8 cellular contexts compared by ENCODE assay signal in genomic region chr1:235917267-235917811, GRCh38. TPM values are rescaled to one million over a fixed set of nuclear protein-coding genes. Genes with fewer than 3 reads are reported as not detected.
DNase-seq lines count a peak whose midpoint lies in the region; ATAC-seq and TF ChIP-seq lines count a peak whose summit lies in the region.

No MANE protein-coding gene starts in this region.

- peak overlapping the region; percentile 52 for H3K9ac ChIP-seq in GM23248

- no peaks in the 10 kb centered on the region for H3K27me3 ChIP-seq in GM23248 (replicated peaks; ENCODE audit: insufficient read depth)
- H3K27me3 ChIP-seq in lung (ENCODE audit: control insufficient read depth, insufficient read depth) = no peaks in the 10 kb centered on the region
- peaks cover 8% of the 10 kb centered on the region; the same call in 1 of the 2 replicates for H3K27me3 ChIP-seq in H7 (ENCODE audit: control insufficient read depth, insufficient read depth, low read length)

- H3F3A ChIP-seq in GM23248 (ENCODE audit: insufficient read depth) = peaks cover 46% of the 10 kb centered on the region

- no peak for TF ChIP-seq CTCF in lung (IDR thresholded peaks at IDR 0.05; ENCODE audit: control extremely low read depth, extremely low read depth)

- 1 to 3% methylated on average over 8 of the region's 8 CpGs for WGBS in GM23248 (ENCODE audit: low coverage in 1 of 2, low lambda C conversion rate in 2 of 2, missing lambda C conversion rate in 2 of 2), 2 experiments
- WGBS in lung, 2 donors = 7 to 12% methylated on average over 8 of the region's 8 CpGs

- H3K36me3 Mint-ChIP-seq in central memory CD8-positive, alpha-beta T cell (ENCODE audit: insufficient read depth) = peaks cover 2% of the 10 kb centered on the region

- H3K4me2 ChIP-seq in GM23248 (ENCODE audit: unreplicated experiment) = peak overlapping the region; percentile 62

- H3K79me2 ChIP-seq in GM23248 (ENCODE audit: insufficient read depth) = no peaks in the 10 kb centered on the region

- no peaks in the 10 kb centered on the region for H3K9me3 ChIP-seq in GM23248 (ENCODE audit: low read depth)
- no peaks in the 10 kb centered on the region for H3K9me3 ChIP-seq in lung (ENCODE audit: control insufficient read depth in 2 of 2, insufficient read depth in 1 of 2, low read length in 1 of 2)

- DNase-seq in DMS153 treated with DMSO at 0.1 percent for 48 hours (lab: John Stamatoyannopoulos, UW; ENCODE audit: unreplicated experiment) (peak; percentile 6), GM23248 (peak; percentile 99), NCI-H1092 (lab: John Stamatoyannopoulos, UW) (peak; percentile 35), lung (ENCODE audit: low spot score) (peak; percentile 88), H7 (no peak)
- peak; percentile 42 for DNase-seq in activated CD4-positive, alpha-beta T cell treated with anti-CD3 and anti-CD28 coated beads for 1 hour
- DNase-seq in central memory CD8-positive, alpha-beta T cell (ENCODE audit: low spot score in 2 of 2) = peak in 1 of 2 donors; percentile 33
- DNase-seq in stimulated activated CD8-positive, alpha-beta memory T cell treated with anti-CD3 and anti-CD28 coated beads, Interleukin-2, amount 100 ng/mL, for 48 hours (ENCODE audit: low read depth in 2 of 2) = peak; percentile 30 to 42

- H3K36me3 ChIP-seq in GM23248 (ENCODE audit: low read depth) = no peaks in the 10 kb centered on the region
- no peaks in the 10 kb centered on the region for H3K36me3 ChIP-seq in lung (ENCODE audit: control insufficient read depth in 2 of 2, insufficient read depth in 2 of 2, low read length in 2 of 2)
- H3K36me3 ChIP-seq in H7 (replicated peaks; ENCODE audit: control insufficient read depth, insufficient read depth, low read length) = no peaks in the 10 kb centered on the region

- H3K27ac ChIP-seq in GM23248 (peak overlapping the region; percentile 72), lung (ENCODE audit: low read depth in 1 of 2, low read length in 1 of 2) (peak overlapping the region in 1 of 2 donors; percentile 89)

- H4K20me1 ChIP-seq in GM23248 (ENCODE audit: insufficient read depth) = no peaks in the 10 kb centered on the region

- no peaks in the 10 kb centered on the region for H3K9me3 Mint-ChIP-seq in central memory CD8-positive, alpha-beta T cell

- in situ Hi-C loops in GM23248 (cut with MboI) = no loop called here

- H2AFZ ChIP-seq in GM23248 = 0 out of 2 replicates have a peak overlapping the region, but pooled peaks have one; percentile 13

- H3K4me1 ChIP-seq in GM23248 (ENCODE audit: insufficient read depth) = peaks cover 62% of the 10 kb centered on the region
- H3K4me1 ChIP-seq in lung (ENCODE audit: control insufficient read depth in 2 of 2, insufficient read depth in 2 of 2, low read length in 2 of 2) = peaks cover 0 to 13% of the 10 kb centered on the region in 2 donors

- H3K4me1 Mint-ChIP-seq in central memory CD8-positive, alpha-beta T cell = peaks cover 9% of the 10 kb centered on the region

- H3K9me2 ChIP-seq in GM23248 (ENCODE audit: insufficient read depth) = no peaks in the 10 kb centered on the region

- peak; percentile 94 for ATAC-seq in central memory CD8-positive, alpha-beta T cell (replicated peaks; ENCODE audit: extremely low read depth, poor library complexity, severe bottlenecking)
- peak; percentile 88 for ATAC-seq in lung (ENCODE audit: insufficient read depth, low FRiP score)

- H3K27ac Mint-ChIP-seq in central memory CD8-positive, alpha-beta T cell (ENCODE audit: low read depth) = peak overlapping the region; percentile 56

- H3K27me3 Mint-ChIP-seq in central memory CD8-positive, alpha-beta T cell = no peaks in the 10 kb centered on the region

- H3K4me3 ChIP-seq in GM23248 (peak overlapping the region; percentile 18; the same call in 1 of the 2 replicates), lung (no peak overlapping the region), H7 (ENCODE audit: insufficient read depth, low read depth, low read length) (no peak overlapping the region)

- no peak overlapping the region for H3K4me3 Mint-ChIP-seq in central memory CD8-positive, alpha-beta T cell

RNA-seq across cellular contexts. Expression of gene LYST, which starts 50.6 kb away (rescaled TPM):
- 5.9 and 9.0 TPM in 2 replicates for total RNA-seq in GM23248 (2014; rRNA removed; shearing (Covaris generic))
- polyA plus RNA-seq in GM23248 (2016; fragmentation: Nextera tagmentation; extraction: Ambion mirVana) (3.7 and 5.1 TPM in 2 replicates), lung (10 to 100 TPM in 1 of 2 donors, 1 to 10 TPM in 1; 9.8 to 17.5 TPM)
- total RNA-seq in lung = 10 to 100 TPM; 45.8 to 82.7 TPM
- 0.63 and 3.4 TPM in 2 replicates for total RNA-seq in H7 (2014; rRNA removed; shearing (Covaris generic))
